7 cellular contexts compared by ENCODE assay signal in genomic region chr7:29647691-29648210, GRCh38.
A peak's percentile ranks its signal among the peaks of the same experiment; 100 is the strongest.
DNase-seq lines count a peak whose midpoint lies in the region; ATAC-seq, FAIRE-seq and TF ChIP-seq lines count a peak whose summit lies in the region.
"Not testable (repeated sequence)": the region's sequence is repeated elsewhere in the genome, so short reads cannot be mapped to it uniquely, and the experiment has no call there.

No MANE protein-coding gene starts in this region.

- not testable (repeated sequence) for H3K4me1 ChIP-seq in A673 (ENCODE audit: insufficient read depth, low read length, poor library complexity, severe bottlenecking); hepatocyte (ENCODE audit: insufficient read depth)
- H3K4me1 ChIP-seq in KMS-11 (ENCODE audit: low read depth, poor library complexity, severe bottlenecking), result peaks cover 97% of the 10 kb centered on the region
- H3K4me1 ChIP-seq in K562 (replicated peaks in 1 of 2; ENCODE audit: control insufficient read depth in 2 of 2, insufficient read depth in 2 of 2, low read length in 2 of 2), result peaks cover 29 to 36% of the 10 kb centered on the region in 2 experiments

- POLR2A ChIA-PET in A673 (lab: Charles Lee; ENCODE audit: low non-redundant PET), result not testable (repeated sequence)
- POLR2A ChIA-PET in K562 (lab: Yijun Ruan, JAX), result interaction anchor here (0.9 to 1.2 kb wide), 2 partner anchors 10 to 12 kb away, joined by 3 to 4 read pairs; no protein-coding TSS in a partner anchor

- TF ChIP-seq CTCF in A673 (conservative IDR thresholded peaks at IDR 0.05; ENCODE audit: low read depth, low read length); KMS-11 (conservative IDR thresholded peaks at IDR 0.05; ENCODE audit: low read depth, low read length); K562 (IDR thresholded peaks at IDR 0.05 in 2 of 3, conservative IDR thresholded peaks at IDR 0.05 in 1 of 3; ENCODE audit: insufficient read depth in 2 of 3, low read depth in 1 of 3, low read length in 3 of 3); hepatocyte (IDR thresholded peaks at IDR 0.05; ENCODE audit: poor library complexity): not testable (repeated sequence)

- ATAC-seq in K562, result 0 out of 3 replicates have a peak, but pooled peaks have one; percentile 7
- peak; percentile 28 for ATAC-seq in Right ventricle myocardium superior (ENCODE audit: poor library complexity)

- not testable (repeated sequence) for TF ChIP-seq EP300 in K562 (IDR thresholded peaks at IDR 0.05; ENCODE audit: low read length)

- CTCF ChIA-PET in A673 (lab: Charles Lee); K562 (lab: Yijun Ruan, JAX; ENCODE audit: low intra/inter-chr PET ratio): not testable (repeated sequence)

- TSS peak; percentile 22 for BruUV-seq in A673 (replicated peaks; lab: Mats Ljungman, UMichigan)
- BruUV-seq in K562 (replicated peaks; lab: Mats Ljungman, UMichigan), result not testable (repeated sequence)

- H3K36me3 ChIP-seq in A673 (ENCODE audit: insufficient read depth, low read length, poor library complexity, severe bottlenecking); KMS-11 (ENCODE audit: insufficient read depth); K562 (ENCODE audit: control insufficient read depth, insufficient read depth, low read length); hepatocyte (replicated peaks; ENCODE audit: insufficient read depth, low read depth): not testable (repeated sequence)

- H3K9me3 ChIP-seq in A673 (ENCODE audit: low read depth, low read length, poor library complexity, severe bottlenecking); K562 (replicated peaks; ENCODE audit: control insufficient read depth, insufficient read depth, low read depth, low read length); hepatocyte (ENCODE audit: low read depth): not testable (repeated sequence)

- not testable (repeated sequence) for H3K9me2 ChIP-seq in hepatocyte (replicated peaks; ENCODE audit: insufficient read depth)

- not testable (repeated sequence) for TF ChIP-seq POLR2A in K562 (conservative IDR thresholded peaks at IDR 0.05)

- H3K27ac ChIP-seq in A673 (ENCODE audit: low read depth, low read length, poor library complexity, severe bottlenecking); K562 (ENCODE audit: extremely low read depth, low read depth, low read length); hepatocyte: not testable (repeated sequence)
- H3K27ac ChIP-seq in KMS-11, result peak overlapping the region; percentile 44; the same call in 1 of the 2 replicates

- DNase-seq in A673 (ENCODE audit: low spot score); K562 (ENCODE audit: extremely low read depth in 1 of 4, low spot score in 3 of 4); Right ventricle myocardium superior; hepatocyte (ENCODE audit: low spot score): not testable (repeated sequence)
- DNase-seq in RPMI8226 (peak; percentile 50), putamen (ENCODE audit: low spot score) (peak; percentile 34)

- WGBS in K562 (ENCODE audit: insufficient coverage, low coverage, missing lambda C conversion rate), result 46% methylated on average over 5 of the region's 5 CpGs
- WGBS in hepatocyte (ENCODE audit: low lambda C conversion rate, missing lambda C conversion rate), result 84% methylated on average over 5 of the region's 5 CpGs

- intact Hi-C loops in A673 (cut with micrococcal nuclease; ENCODE audit: unreplicated experiment); K562 (cut with micrococcal nuclease); Right ventricle myocardium superior (cut with DNase I): not testable (repeated sequence)

- not testable (repeated sequence) for FAIRE-seq in K562 (lab: Jason Lieb, UNC)

- H3K4me2 ChIP-seq in KMS-11, result peak overlapping the region; percentile 61
- peak overlapping the region; percentile 50; the same call in 1 of the 2 replicates for H3K4me2 ChIP-seq in K562 (ENCODE audit: insufficient read depth, low read length)
- peak overlapping the region; percentile 21 for H3K4me2 ChIP-seq in hepatocyte

- H3K4me3 ChIP-seq in A673 (ENCODE audit: low read depth, low read length, poor library complexity, severe bottlenecking); KMS-11 (IDR thresholded peaks at IDR 0.05; ENCODE audit: insufficient read depth, low read depth, low read length); K562; hepatocyte: not testable (repeated sequence)

- in situ Hi-C loops in K562 (cut with MboI), result not testable (repeated sequence)

- not testable (repeated sequence) for H2AFZ ChIP-seq in KMS-11 (ENCODE audit: low read depth); K562 (ENCODE audit: low read depth, low read length); hepatocyte

- not testable (repeated sequence) for H3K9ac ChIP-seq in KMS-11; K562 (ENCODE audit: insufficient read depth in 1 of 2, low read depth in 2 of 2, low read length in 2 of 2)

- TF ChIP-seq RAD21 in K562 (CRISPR knock-in tag; conservative IDR thresholded peaks at IDR 0.05 in 1 of 2, IDR thresholded peaks at IDR 0.05 in 1 of 2), result not testable (repeated sequence)

- not testable (repeated sequence) for H3K27me3 ChIP-seq in A673 (replicated peaks; ENCODE audit: insufficient read depth, low read depth, low read length, poor library complexity); KMS-11 (ENCODE audit: insufficient read depth, low read depth); K562 (ENCODE audit: control insufficient read depth in 2 of 2, insufficient read depth in 2 of 2, low read length in 2 of 2); hepatocyte

- H3K79me2 ChIP-seq in KMS-11 (ENCODE audit: insufficient read depth, low read depth), result peaks cover 95% of the 10 kb centered on the region
- peaks cover 12% of the 10 kb centered on the region; the same call in 1 of the 3 replicates for H3K79me2 ChIP-seq in K562 (ENCODE audit: control insufficient read depth, insufficient read depth, low read length)
- not testable (repeated sequence) for H3K79me2 ChIP-seq in hepatocyte

- H3K9me1 ChIP-seq in K562 (ENCODE audit: control insufficient read depth, insufficient read depth, low read length), result not testable (repeated sequence)

- H4K20me1 ChIP-seq in KMS-11 (ENCODE audit: insufficient read depth); K562 (replicated peaks; ENCODE audit: control insufficient read depth, insufficient read depth, low read length); hepatocyte (ENCODE audit: insufficient read depth, poor library complexity, severe bottlenecking): not testable (repeated sequence)

TF ChIP-seq in K562, 482 proteins besides CTCF, POLR2A, EP300 and RAD21:
- 0 out of 2 replicates have a peak, but pooled peaks have one; percentile 7 for TF ChIP-seq ZNF316 (IDR thresholded peaks at IDR 0.05)
